Comparison of ENCODE assay signal across 1 cellular context in the genomic region with DNA sequence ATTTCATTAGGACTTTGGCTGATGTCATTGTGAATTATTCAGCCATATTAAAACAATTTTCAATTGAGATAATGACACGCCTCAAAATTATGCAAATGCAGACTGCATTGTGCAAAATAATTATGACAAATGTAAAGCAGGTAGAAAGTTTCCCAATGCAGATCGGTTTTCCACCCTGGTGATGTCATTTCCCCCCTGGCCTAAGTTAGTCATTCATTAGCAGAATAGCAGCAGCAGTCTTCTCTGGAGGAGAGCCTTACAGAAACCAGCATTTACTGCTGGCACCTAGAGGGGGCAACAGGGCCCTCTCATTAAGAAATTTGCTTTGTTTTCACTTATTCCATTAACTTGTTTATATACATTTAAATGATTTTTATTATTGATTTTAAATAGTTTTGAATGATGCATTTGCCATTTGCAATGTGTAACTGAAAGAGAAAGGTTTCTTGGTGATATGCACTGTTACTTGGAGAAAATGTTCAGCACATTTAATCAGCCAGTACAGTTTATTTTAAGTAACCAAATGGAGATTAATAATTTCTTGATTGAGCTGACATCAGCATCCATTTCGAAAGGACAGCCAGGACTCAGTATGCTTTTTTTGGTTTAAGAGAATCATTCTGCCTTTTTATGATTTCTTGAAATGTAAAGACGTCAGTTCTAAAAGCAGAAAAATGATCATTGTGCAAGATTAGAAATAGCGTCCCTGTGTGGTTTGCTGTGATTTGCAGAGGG.
A peak's percentile ranks its signal among the peaks of the same experiment; 100 is the strongest.
TF ChIP-seq lines count a peak whose summit lies in the region.

No MANE protein-coding gene starts in this region.

TF ChIP-seq in endothelial cell of umbilical vein, 7 proteins besides CTCF, POLR2A, EP300 and RAD21 (continued from another document):
- TF ChIP-seq JUN (IDR thresholded peaks at IDR 0.05; ENCODE audit: borderline replicate concordance, insufficient read depth, insufficient read length, low read depth) (peak; percentile 78), FOS (IDR thresholded peaks at IDR 0.05; ENCODE audit: borderline replicate concordance, insufficient read depth, low read length) (peak; percentile 52)
